ENCODE assay signal across 9 cellular contexts in genomic region chr13:45108716-45109706, GRCh38. TPM values are rescaled to one million over a fixed set of nuclear protein-coding genes. Genes with fewer than 3 reads are reported as not detected.
DNase-seq lines count a peak whose midpoint lies in the region; ATAC-seq, FAIRE-seq and TF ChIP-seq lines count a peak whose summit lies in the region.
"Had no signal": no experiment of that assay in that cellular context is flagged by ENCODE, and none has a peak within 500 bp of the region (broad histone marks: within the 10 kb centered on the region; RNA-seq: fewer than 3 reads in every experiment).

No MANE protein-coding gene starts in this region.

- ATAC-seq in GM21717 (IDR thresholded peaks at IDR 0.05; ENCODE audit: unreplicated experiment): peak; percentile 79

- peak; percentile 55 for FAIRE-seq in GM12891 (lab: Jason Lieb, UNC)
- FAIRE-seq: endometrium had no signal

- no peak for TF ChIP-seq POLR2A in GM12891 (IDR thresholded peaks at IDR 0.05; ENCODE audit: low read depth, low read length)

- no peak for DNase-seq in GM12891 (ENCODE audit: insufficient read length, low spot score)
- DNase-seq in MV-4-11 (lab: John Stamatoyannopoulos, UW): peak; percentile 71
- DNase-seq in iPS-NIHi7 (ENCODE audit: extremely low spot score): peak; percentile 43
- DNase-seq in mesenteric fat pad (ENCODE audit: low spot score): no peak
- no peak for DNase-seq in SHP77 treated with DMSO at 0.1 percent for 48 hours (lab: John Stamatoyannopoulos, UW)
- no peak for DNase-seq in occipital lobe (lab: John Stamatoyannopoulos, UW)
- no peak for DNase-seq in T-helper 9 cell

TF ChIP-seq in GM12891, 5 proteins besides CTCF, POLR2A, EP300 and RAD21:
- TF ChIP-seq TAF1 (IDR thresholded peaks at IDR 0.05; ENCODE audit: low read depth, low read length): no peak
- no peak for TF ChIP-seq PAX5 (IDR thresholded peaks at IDR 0.05; ENCODE audit: insufficient read depth, low read length, severe bottlenecking)
- TF ChIP-seq POU2F2 (IDR thresholded peaks at IDR 0.05; ENCODE audit: low read depth, low read length): no peak
- no peak for TF ChIP-seq SPI1 (IDR thresholded peaks at IDR 0.05; ENCODE audit: low read depth, low read length)
- no peak for TF ChIP-seq POLR2AphosphoS5 (IDR thresholded peaks at IDR 0.05; ENCODE audit: low read depth, low read length)
TF ChIP-seq in GM12891: peak in this region for 0.

RNA-seq across cellular contexts. Expression of gene GTF2F2, which starts 11.3 kb away (rescaled TPM):
- 10.7 TPM for polyA plus RNA-seq in GM12891 (2012; ENCODE audit: low read depth, missing spikeins)
- 14.8 TPM for total RNA-seq in mesenteric fat pad
- total RNA-seq in occipital lobe: 23.6 TPM

Comparison
In these comparisons a context has a peak if more than half of its experiments do, and no peak if none do; other contexts are left out.
1. DNase-seq: peak in MV-4-11 (single experiment) and iPS-NIHi7 (single experiment); none in GM12891 (single experiment), mesenteric fat pad (single experiment), SHP77 treated with DMSO at 0.1 percent for 48 hours (single experiment), occipital lobe (single experiment) and T-helper 9 cell (single experiment).